ENCODE assay signal across 11 cellular contexts in genomic region chr2:23757686-23758433, GRCh38.
DNase-seq lines count a peak whose midpoint lies in the region; ATAC-seq and TF ChIP-seq lines count a peak whose summit lies in the region.
"Had no signal": no experiment of that assay in that cellular context is flagged by ENCODE, and none has a peak within 500 bp of the region (broad histone marks: within the 10 kb centered on the region; RNA-seq: fewer than 3 reads in every experiment).

No MANE protein-coding gene starts in this region.

- H3K23ac ChIP-seq in mesendoderm (ENCODE audit: low read length), result no peak overlapping the region

- no peak overlapping the region for H3K18ac ChIP-seq in mesendoderm (ENCODE audit: low read length)

- no peak overlapping the region for H4K8ac ChIP-seq in mesendoderm (ENCODE audit: low read depth, low read length)

- H3K9ac ChIP-seq in mesendoderm (ENCODE audit: low read length), result no peak overlapping the region

- no peak overlapping the region for H3K4ac ChIP-seq in mesendoderm (ENCODE audit: low read depth, low read length)

- no peak for TF ChIP-seq CTCF in choroid plexus epithelial cell (conservative IDR thresholded peaks at IDR 0.05; ENCODE audit: low read depth, low read length)

- H3K4me1 ChIP-seq in mesendoderm (ENCODE audit: control insufficient read depth, low read depth, low read length), result peaks cover 2% of the 10 kb centered on the region

- no peak overlapping the region for H2BK120ac ChIP-seq in mesendoderm (ENCODE audit: low read depth, low read length)

- H3K4me3 ChIP-seq in MG63 (no peak overlapping the region), choroid plexus epithelial cell (ENCODE audit: low read depth, low read length) (no peak overlapping the region), mesendoderm (ENCODE audit: low read length) (no peak overlapping the region)
- H3K4me3 ChIP-seq: lower lobe of right lung had no signal

- H3K27ac ChIP-seq in mesendoderm (ENCODE audit: low read depth, low read length), result no peak overlapping the region
- H3K27ac ChIP-seq: lower lobe of right lung had no signal

- peak; percentile 7 for DNase-seq in DMS53 treated with DMSO at 0.1 percent for 48 hours (lab: John Stamatoyannopoulos, UW; ENCODE audit: unreplicated experiment)
- peak; percentile 67 for DNase-seq in MG63
- peak; percentile 76 for DNase-seq in choroid plexus epithelial cell (ENCODE audit: low read depth)
- peak; percentile 43 for DNase-seq in mesendoderm
- DNase-seq in activated CD8-positive, alpha-beta memory T cell treated with anti-CD3 and anti-CD28 coated beads for 24 hours, result no peak
- DNase-seq in NCI-H510A (lab: John Stamatoyannopoulos, UW), result no peak
- DNase-seq: activated CD4-positive, alpha-beta memory T cell treated with anti-CD3 and anti-CD28 coated beads for 36 hours; lower lobe of right lung; stimulated activated CD4-positive, alpha-beta T cell treated with anti-CD3 and anti-CD28 coated beads, Interleukin-1b, Interleukin-23, amount 100 ng/mL, for 48 hours had no signal

- no peak for ATAC-seq in HG02588 (IDR thresholded peaks at IDR 0.05; ENCODE audit: unreplicated experiment)
- ATAC-seq in GM21360 (IDR thresholded peaks at IDR 0.05; ENCODE audit: unreplicated experiment), result no peak

- 100% methylated on average over 3 of the region's 6 CpGs for WGBS in mesendoderm (ENCODE audit: extremely low coverage, insufficient coverage, low lambda C conversion rate)

- no peak overlapping the region for H4K5ac ChIP-seq in mesendoderm (ENCODE audit: low read length)

- H3K56ac ChIP-seq in mesendoderm (ENCODE audit: low read length), result no peak overlapping the region

- no peak overlapping the region for H3K4me2 ChIP-seq in mesendoderm (ENCODE audit: low read length)

- H3K27me3 ChIP-seq in MG63 (no peaks in the 10 kb centered on the region), mesendoderm (ENCODE audit: insufficient read depth, low read length, poor library complexity) (no peaks in the 10 kb centered on the region)

- peaks cover 12% of the 10 kb centered on the region for H3K36me3 ChIP-seq in MG63
- no peaks in the 10 kb centered on the region for H3K36me3 ChIP-seq in mesendoderm (ENCODE audit: control insufficient read depth, insufficient read depth, low read length)

- H2AK5ac ChIP-seq in mesendoderm (ENCODE audit: low read length), result no peak overlapping the region

- H2BK5ac ChIP-seq in mesendoderm (ENCODE audit: low read length), result no peak overlapping the region

- no peak overlapping the region for H2BK15ac ChIP-seq in mesendoderm (replicated peaks; ENCODE audit: low read depth)

- no peaks in the 10 kb centered on the region for H3K79me1 ChIP-seq in mesendoderm (ENCODE audit: low read length)

- H3K79me2 ChIP-seq in mesendoderm (ENCODE audit: control insufficient read depth, insufficient read depth, low read length), result no peaks in the 10 kb centered on the region

- H3K9me3 ChIP-seq in MG63, result no peaks in the 10 kb centered on the region
- H3K9me3 ChIP-seq: lower lobe of right lung had no signal

Comparison
In these comparisons a context has a peak if more than half of its experiments do, and no peak if none do; other contexts are left out.
1. DNase-seq: peak in DMS53 treated with DMSO at 0.1 percent for 48 hours (single experiment), MG63 (single experiment), choroid plexus epithelial cell (single experiment) and mesendoderm (single experiment); none in activated CD8-positive, alpha-beta memory T cell treated with anti-CD3 and anti-CD28 coated beads for 24 hours (single experiment) and NCI-H510A (single experiment).